In the genomic region with DNA sequence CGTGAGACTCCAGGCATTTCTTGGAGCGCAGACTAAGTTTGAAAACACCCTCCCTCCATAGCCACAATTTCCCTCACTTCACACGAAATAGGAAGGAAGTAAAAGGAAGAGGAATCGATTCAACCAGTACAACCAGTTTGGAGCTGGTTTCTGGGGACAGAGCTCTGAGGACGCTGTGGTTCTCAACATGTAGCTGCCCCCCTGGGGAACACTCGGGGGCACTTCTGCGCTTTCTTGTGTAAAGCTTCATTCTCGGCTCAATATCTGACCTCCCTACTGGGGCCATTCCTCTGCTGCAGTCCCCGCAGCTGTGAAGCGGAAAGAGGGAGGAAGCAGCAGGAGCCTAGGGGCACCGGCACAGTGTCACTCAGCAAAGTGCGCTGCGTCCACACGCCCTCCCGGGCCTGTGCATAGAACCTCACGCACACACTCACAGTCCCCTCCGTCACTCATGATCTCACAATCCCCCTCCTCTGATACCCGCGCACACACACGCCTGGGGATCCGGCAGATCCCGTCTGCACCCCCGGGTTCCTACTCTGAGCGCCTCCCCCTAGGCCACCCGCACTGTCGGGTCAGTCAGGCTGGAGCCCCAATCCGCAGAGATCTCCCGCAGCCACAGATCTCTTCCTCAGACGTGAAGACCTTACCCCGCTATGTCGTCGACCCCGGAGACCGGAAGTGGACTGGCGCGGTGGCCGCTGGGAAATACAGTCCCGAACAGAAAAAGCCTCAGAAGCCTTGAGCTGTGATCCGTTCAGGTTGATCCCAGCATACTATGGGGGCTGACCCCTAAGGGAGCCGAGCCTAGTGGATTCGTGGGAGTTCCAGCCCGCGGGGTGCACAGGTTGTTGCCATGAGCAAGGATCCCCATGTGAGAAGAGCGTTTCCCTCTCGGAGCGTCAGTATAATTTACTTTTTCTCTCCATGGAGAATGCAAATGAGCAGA, we compare ENCODE assay signal across 1 cellular context.
TF ChIP-seq lines count a peak whose summit lies in the region.

A gene (minus strand): TSS at position 688 of the 949 bp plus-strand sequence. CDS start 6,190 bp downstream, outside the sequence.

TF ChIP-seq in WTC11, 78 proteins besides CTCF, POLR2A, EP300 and RAD21 (continued from another document):
- TF ChIP-seq, protein P1, sequence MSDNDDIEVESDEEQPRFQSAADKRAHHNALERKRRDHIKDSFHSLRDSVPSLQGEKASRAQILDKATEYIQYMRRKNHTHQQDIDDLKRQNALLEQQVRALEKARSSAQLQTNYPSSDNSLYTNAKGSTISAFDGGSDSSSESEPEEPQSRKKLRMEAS (CRISPR knock-in tag; IDR thresholded peaks at IDR 0.05), result no peak
- TF ChIP-seq NR1H2 (CRISPR knock-in tag; IDR thresholded peaks at IDR 0.05) (no peak), TCF7 (CRISPR knock-in tag; IDR thresholded peaks at IDR 0.05; ENCODE audit: low read depth) (no peak), ZNF671 (CRISPR knock-in tag; IDR thresholded peaks at IDR 0.05) (no peak), ESRRA (CRISPR knock-in tag; IDR thresholded peaks at IDR 0.05; ENCODE audit: borderline replicate concordance) (no peak; the same call in 1 of the 2 replicates), FOXJ3 (CRISPR knock-in tag; IDR thresholded peaks at IDR 0.05; ENCODE audit: borderline replicate concordance) (no peak), TP53 (CRISPR knock-in tag; IDR thresholded peaks at IDR 0.05) (no peak), NR2C2 (CRISPR knock-in tag; IDR thresholded peaks at IDR 0.05) (no peak), ZNF423 (CRISPR knock-in tag; IDR thresholded peaks at IDR 0.05) (peak; percentile 22; the same call in 1 of the 2 replicates)
- TF ChIP-seq, protein P2, sequence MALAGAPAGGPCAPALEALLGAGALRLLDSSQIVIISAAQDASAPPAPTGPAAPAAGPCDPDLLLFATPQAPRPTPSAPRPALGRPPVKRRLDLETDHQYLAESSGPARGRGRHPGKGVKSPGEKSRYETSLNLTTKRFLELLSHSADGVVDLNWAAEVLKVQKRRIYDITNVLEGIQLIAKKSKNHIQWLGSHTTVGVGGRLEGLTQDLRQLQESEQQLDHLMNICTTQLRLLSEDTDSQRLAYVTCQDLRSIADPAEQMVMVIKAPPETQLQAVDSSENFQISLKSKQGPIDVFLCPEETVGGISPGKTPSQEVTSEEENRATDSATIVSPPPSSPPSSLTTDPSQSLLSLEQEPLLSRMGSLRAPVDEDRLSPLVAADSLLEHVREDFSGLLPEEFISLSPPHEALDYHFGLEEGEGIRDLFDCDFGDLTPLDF (CRISPR knock-in tag; IDR thresholded peaks at IDR 0.05), result no peak
- TF ChIP-seq, protein P3, sequence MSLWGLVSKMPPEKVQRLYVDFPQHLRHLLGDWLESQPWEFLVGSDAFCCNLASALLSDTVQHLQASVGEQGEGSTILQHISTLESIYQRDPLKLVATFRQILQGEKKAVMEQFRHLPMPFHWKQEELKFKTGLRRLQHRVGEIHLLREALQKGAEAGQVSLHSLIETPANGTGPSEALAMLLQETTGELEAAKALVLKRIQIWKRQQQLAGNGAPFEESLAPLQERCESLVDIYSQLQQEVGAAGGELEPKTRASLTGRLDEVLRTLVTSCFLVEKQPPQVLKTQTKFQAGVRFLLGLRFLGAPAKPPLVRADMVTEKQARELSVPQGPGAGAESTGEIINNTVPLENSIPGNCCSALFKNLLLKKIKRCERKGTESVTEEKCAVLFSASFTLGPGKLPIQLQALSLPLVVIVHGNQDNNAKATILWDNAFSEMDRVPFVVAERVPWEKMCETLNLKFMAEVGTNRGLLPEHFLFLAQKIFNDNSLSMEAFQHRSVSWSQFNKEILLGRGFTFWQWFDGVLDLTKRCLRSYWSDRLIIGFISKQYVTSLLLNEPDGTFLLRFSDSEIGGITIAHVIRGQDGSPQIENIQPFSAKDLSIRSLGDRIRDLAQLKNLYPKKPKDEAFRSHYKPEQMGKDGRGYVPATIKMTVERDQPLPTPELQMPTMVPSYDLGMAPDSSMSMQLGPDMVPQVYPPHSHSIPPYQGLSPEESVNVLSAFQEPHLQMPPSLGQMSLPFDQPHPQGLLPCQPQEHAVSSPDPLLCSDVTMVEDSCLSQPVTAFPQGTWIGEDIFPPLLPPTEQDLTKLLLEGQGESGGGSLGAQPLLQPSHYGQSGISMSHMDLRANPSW (CRISPR knock-in tag; conservative IDR thresholded peaks at IDR 0.05; ENCODE audit: low read depth), result no peak
- TF ChIP-seq, protein P4, sequence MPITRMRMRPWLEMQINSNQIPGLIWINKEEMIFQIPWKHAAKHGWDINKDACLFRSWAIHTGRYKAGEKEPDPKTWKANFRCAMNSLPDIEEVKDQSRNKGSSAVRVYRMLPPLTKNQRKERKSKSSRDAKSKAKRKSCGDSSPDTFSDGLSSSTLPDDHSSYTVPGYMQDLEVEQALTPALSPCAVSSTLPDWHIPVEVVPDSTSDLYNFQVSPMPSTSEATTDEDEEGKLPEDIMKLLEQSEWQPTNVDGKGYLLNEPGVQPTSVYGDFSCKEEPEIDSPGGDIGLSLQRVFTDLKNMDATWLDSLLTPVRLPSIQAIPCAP (CRISPR knock-in tag; IDR thresholded peaks at IDR 0.05), result no peak
- TF ChIP-seq, protein P5, sequence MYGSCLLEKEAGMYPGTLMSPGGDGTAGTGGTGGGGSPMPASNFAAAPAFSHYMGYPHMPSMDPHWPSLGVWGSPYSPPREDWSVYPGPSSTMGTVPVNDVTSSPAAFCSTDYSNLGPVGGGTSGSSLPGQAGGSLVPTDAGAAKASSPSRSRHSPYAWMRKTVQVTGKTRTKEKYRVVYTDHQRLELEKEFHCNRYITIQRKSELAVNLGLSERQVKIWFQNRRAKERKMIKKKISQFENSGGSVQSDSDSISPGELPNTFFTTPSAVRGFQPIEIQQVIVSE (CRISPR knock-in tag; IDR thresholded peaks at IDR 0.05; ENCODE audit: borderline replicate concordance), result no peak
- TF ChIP-seq, protein P6, sequence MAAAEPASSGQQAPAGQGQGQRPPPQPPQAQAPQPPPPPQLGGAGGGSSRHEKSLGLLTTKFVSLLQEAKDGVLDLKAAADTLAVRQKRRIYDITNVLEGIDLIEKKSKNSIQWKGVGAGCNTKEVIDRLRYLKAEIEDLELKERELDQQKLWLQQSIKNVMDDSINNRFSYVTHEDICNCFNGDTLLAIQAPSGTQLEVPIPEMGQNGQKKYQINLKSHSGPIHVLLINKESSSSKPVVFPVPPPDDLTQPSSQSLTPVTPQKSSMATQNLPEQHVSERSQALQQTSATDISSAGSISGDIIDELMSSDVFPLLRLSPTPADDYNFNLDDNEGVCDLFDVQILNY (CRISPR knock-in tag; IDR thresholded peaks at IDR 0.05), result 0 out of 2 replicates have a peak, but pooled peaks have one; percentile 7
